In the genomic region with DNA sequence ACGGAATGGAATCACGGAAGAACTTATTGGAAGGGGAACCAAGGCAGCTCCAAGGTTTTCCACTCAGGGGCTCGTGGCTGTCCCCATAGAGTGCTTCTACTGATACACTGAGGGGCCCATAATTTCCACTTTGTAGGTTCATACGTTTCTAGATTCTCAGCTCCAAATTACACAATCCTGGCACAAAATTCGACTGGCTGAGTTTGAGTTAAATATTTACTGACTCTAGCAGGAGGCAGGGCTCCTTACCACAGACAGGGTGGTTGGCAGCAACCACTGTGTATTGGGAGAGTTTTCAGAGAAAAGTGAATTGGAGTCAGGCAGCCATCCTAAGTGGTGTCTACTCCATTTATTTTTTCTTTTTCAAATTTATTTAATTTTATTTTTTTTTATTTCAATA, we compare ENCODE assay signal across 22 cellular contexts.
"Had no signal": no experiment of that assay in that cellular context is flagged by ENCODE, and none has a peak within 500 bp of the region (broad histone marks: within the 10 kb centered on the region; RNA-seq: fewer than 3 reads in every experiment).

No MANE protein-coding gene starts in this region.

- H3K4me3 ChIP-seq: body of pancreas, gastrocnemius medialis, heart right ventricle, lower lobe of right lung, tibial artery, vagina had no signal

- ATAC-seq: activated CD8-positive, alpha-beta T cell treated with anti-CD3 and anti-CD28 coated beads, Interleukin-2, amount 10 ng/mL, durations not matched to agents 7 days and 5 days; body of pancreas; gastrocnemius medialis; natural killer cell treated with Interleukin-12 subunit alpha and Interleukin-12 subunit beta and Interleukin-15 and Interleukin-18, amount 100 ng/mL, for 72 hours had no signal

- H3K4me1 Mint-ChIP-seq: activated B cell treated with CpG ODN at 0.5 μM for 24 hours; activated CD4-positive, alpha-beta T cell treated with anti-CD3 and anti-CD28 coated beads, Interleukin-2, amount 10 ng/mL, durations not matched to agents 7 days and 5 days; activated naive CD8-positive, alpha-beta T cell treated with anti-CD3 and anti-CD28 coated beads, Interleukin-2, amount 10 ng/mL, durations not matched to agents 7 days and 5 days had no signal

- H3K27ac Mint-ChIP-seq: activated B cell treated with CpG ODN at 0.5 μM for 24 hours; activated CD4-positive, alpha-beta T cell treated with anti-CD3 and anti-CD28 coated beads, Interleukin-2, amount 10 ng/mL, durations not matched to agents 7 days and 5 days; activated CD8-positive, alpha-beta T cell treated with anti-CD3 and anti-CD28 coated beads, Interleukin-2, amount 10 ng/mL, durations not matched to agents 7 days and 5 days; activated naive CD8-positive, alpha-beta T cell treated with anti-CD3 and anti-CD28 coated beads, Interleukin-2, amount 10 ng/mL, durations not matched to agents 7 days and 5 days; activated T-cell treated with anti-CD3 and anti-CD28 coated beads, Interleukin-2, amount 50 U/mL, for 24 hours; activated T-helper 2 cell treated with anti-CD3 and anti-CD28 coated beads, Interferon-gamma antibody, Interleukin-2, Interleukin-4, amounts not matched to agents 10 μg/mL and 5 μg/mL and 100 μg/mL, durations not matched to agents 14 hours and 24 hours and 36 hours; natural killer cell treated with Interleukin-12 subunit alpha and Interleukin-12 subunit beta and Interleukin-15 and Interleukin-18, amount 100 ng/mL, for 72 hours; T-helper 2 cell treated with Interferon-gamma antibody and Interleukin-4, amounts not matched to agents 5 μg/mL and 100 μg/mL, for 36 hours had no signal

- H3K27me3 ChIP-seq: body of pancreas, gastrocnemius medialis, heart right ventricle, tibial artery, vagina had no signal

- H3K36me3 Mint-ChIP-seq: activated naive CD8-positive, alpha-beta T cell treated with anti-CD3 and anti-CD28 coated beads, Interleukin-2, amount 10 ng/mL, durations not matched to agents 7 days and 5 days; natural killer cell treated with Interleukin-12 subunit alpha and Interleukin-12 subunit beta and Interleukin-15 and Interleukin-18, amount 100 ng/mL, for 72 hours had no signal

- H3K4me1 ChIP-seq: body of pancreas had no signal

- DNase-seq: activated B cell treated with CpG ODN at 0.5 μM for 24 hours; activated CD4-positive, alpha-beta T cell treated with anti-CD3 and anti-CD28 coated beads, Interleukin-2, amount 10 ng/mL, durations not matched to agents 7 days and 5 days; activated CD8-positive, alpha-beta T cell treated with anti-CD3 and anti-CD28 coated beads, Interleukin-2, amount 10 ng/mL, durations not matched to agents 7 days and 5 days; activated naive CD4-positive, alpha-beta T cell treated with Interleukin-2 at 50 U/mL for 16 hours; activated naive CD8-positive, alpha-beta T cell treated with anti-CD3 and anti-CD28 coated beads, Interleukin-2, amount 10 ng/mL, durations not matched to agents 7 days and 5 days; activated T-cell treated with anti-CD3 and anti-CD28 coated beads, Interleukin-2, amount 50 U/mL, for 24 hours; dermis blood vessel endothelial cell; effector memory CD4-positive, alpha-beta T cell; gastrocnemius medialis; heart right ventricle; lower lobe of right lung; posterior cingulate gyrus; retina; stimulated activated CD4-positive, alpha-beta T cell treated with anti-CD3 and anti-CD28 coated beads, Interleukin-2, amount 100 ng/mL, for 24 hours; stimulated activated naive CD4-positive, alpha-beta T cell treated with Interleukin-2 at 50 U/mL for 16 hours; substantia nigra; tibial artery had no signal

- H3K36me3 ChIP-seq: gastrocnemius medialis, heart right ventricle, lower lobe of right lung, tibial artery, vagina had no signal

- H3K27ac ChIP-seq: body of pancreas, gastrocnemius medialis, tibial artery, vagina had no signal

- H3K9me3 Mint-ChIP-seq: activated B cell treated with CpG ODN at 0.5 μM for 24 hours; activated CD4-positive, alpha-beta T cell treated with anti-CD3 and anti-CD28 coated beads, Interleukin-2, amount 10 ng/mL, durations not matched to agents 7 days and 5 days; activated naive CD8-positive, alpha-beta T cell treated with anti-CD3 and anti-CD28 coated beads, Interleukin-2, amount 10 ng/mL, durations not matched to agents 7 days and 5 days; activated T-cell treated with anti-CD3 and anti-CD28 coated beads, Interleukin-2, amount 50 U/mL, for 24 hours; activated T-helper 2 cell treated with anti-CD3 and anti-CD28 coated beads, Interferon-gamma antibody, Interleukin-2, Interleukin-4, amounts not matched to agents 10 μg/mL and 5 μg/mL and 100 μg/mL, durations not matched to agents 14 hours and 24 hours and 36 hours; T-helper 2 cell treated with Interferon-gamma antibody and Interleukin-4, amounts not matched to agents 5 μg/mL and 100 μg/mL, for 36 hours had no signal

- H3K9me3 ChIP-seq: body of pancreas, gastrocnemius medialis, lower lobe of right lung, tibial artery, vagina had no signal

- H3K4me3 Mint-ChIP-seq: activated B cell treated with CpG ODN at 0.5 μM for 24 hours; activated CD4-positive, alpha-beta T cell treated with anti-CD3 and anti-CD28 coated beads, Interleukin-2, amount 10 ng/mL, durations not matched to agents 7 days and 5 days; activated CD8-positive, alpha-beta T cell treated with anti-CD3 and anti-CD28 coated beads, Interleukin-2, amount 10 ng/mL, durations not matched to agents 7 days and 5 days; activated naive CD8-positive, alpha-beta T cell treated with anti-CD3 and anti-CD28 coated beads, Interleukin-2, amount 10 ng/mL, durations not matched to agents 7 days and 5 days; activated T-cell treated with anti-CD3 and anti-CD28 coated beads, Interleukin-2, amount 50 U/mL, for 24 hours; natural killer cell treated with Interleukin-12 subunit alpha and Interleukin-12 subunit beta and Interleukin-15 and Interleukin-18, amount 100 ng/mL, for 72 hours; T-helper 2 cell treated with Interferon-gamma antibody and Interleukin-4, amounts not matched to agents 5 μg/mL and 100 μg/mL, for 36 hours had no signal
